ENCODE assay signal across 8 cellular contexts in the genomic region with DNA sequence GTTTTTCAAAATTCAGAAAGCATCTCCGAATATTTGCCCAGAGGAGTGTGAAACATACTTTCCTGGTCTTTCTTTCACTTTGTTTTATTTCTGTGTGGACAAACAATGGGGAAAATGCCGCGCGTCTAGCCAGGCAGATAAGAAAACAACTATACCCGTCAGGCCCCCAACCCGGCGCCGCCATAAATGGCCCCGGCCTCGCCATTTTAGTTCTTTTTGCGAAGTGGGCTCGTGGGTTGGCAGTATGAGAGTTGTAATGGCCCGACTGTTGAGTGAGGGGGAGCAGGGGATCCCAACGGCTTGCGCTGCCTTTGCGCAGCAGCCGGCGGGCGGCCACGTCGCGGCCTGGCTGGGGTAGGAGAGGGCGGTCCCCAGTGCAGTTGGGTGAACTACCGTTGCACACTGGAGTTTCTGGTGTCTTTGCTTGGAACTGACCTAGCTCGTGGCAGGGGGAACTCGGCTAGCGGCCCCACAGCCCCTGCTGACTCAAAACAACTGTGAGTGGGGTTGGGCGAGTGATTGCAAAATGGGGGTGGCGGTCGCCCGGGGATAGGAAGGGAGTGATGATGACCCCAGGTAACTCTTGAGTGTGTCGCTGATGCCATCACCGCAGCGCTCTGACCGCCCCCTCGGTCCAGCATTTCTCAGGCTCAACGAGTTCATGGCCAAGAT. TPM values are rescaled to one million over a fixed set of nuclear protein-coding genes. Genes with fewer than 3 reads are reported as not detected.
DNase-seq lines count a peak whose midpoint lies in the region; ATAC-seq lines count a peak whose summit lies in the region.

No MANE protein-coding gene starts in this region.

- H3K9ac ChIP-seq in endocrine pancreas (ENCODE audit: control insufficient read depth, insufficient read depth, low read length), result peak overlapping the region; percentile 65

- peak overlapping the region; percentile 99 for H3K27ac ChIP-seq in mesodermal cell (ENCODE audit: low read depth, low read length, severe bottlenecking)

- 0 to 1% methylated on average over 24 to 27 of the region's 37 CpGs for whole genome bisulfite sequencing in mesodermal cell (ENCODE audit: insufficient coverage in 2 of 2), 2 experiments

- peak overlapping the region; percentile 71 for H3K4me3 ChIP-seq in endocrine pancreas (ENCODE audit: control insufficient read depth, insufficient read depth, low read length)
- peak overlapping the region; percentile 90 for H3K4me3 ChIP-seq in mesodermal cell (ENCODE audit: extremely low read depth, insufficient read depth, low read length, poor library complexity, severe bottlenecking)

- H3K9me3 ChIP-seq in endocrine pancreas (ENCODE audit: control insufficient read depth, low read length), result no peaks in the 10 kb centered on the region
- no peaks in the 10 kb centered on the region for H3K9me3 ChIP-seq in mesodermal cell (ENCODE audit: control insufficient read depth, low read length)

- DNase-seq in Daoy (ENCODE audit: low read depth) (peak; percentile 72), NCI-H748 treated with DMSO at 0.1 percent for 48 hours (lab: John Stamatoyannopoulos, UW) (peak; percentile 83)
- peak; percentile 54 to 61 for DNase-seq in activated CD8-positive, alpha-beta memory T cell treated with anti-CD3 and anti-CD28 coated beads for 4 hours (ENCODE audit: low read depth in 2 of 2)
- DNase-seq in stimulated activated CD8-positive, alpha-beta memory T cell treated with anti-CD3 and anti-CD28 coated beads, Interleukin-15, amount 100 ng/mL, for 1 hour (ENCODE audit: low read depth), result peak; percentile 71

- H3K4me1 ChIP-seq in endocrine pancreas (ENCODE audit: control insufficient read depth, insufficient read depth, low read length) (peaks cover 6% of the 10 kb centered on the region), mesodermal cell (ENCODE audit: control insufficient read depth, insufficient read depth, low read length, poor library complexity, severe bottlenecking) (peaks cover 6% of the 10 kb centered on the region)

- H3K36me3 ChIP-seq in endocrine pancreas (ENCODE audit: control insufficient read depth, insufficient read depth, low read length), result peaks cover 4% of the 10 kb centered on the region
- H3K36me3 ChIP-seq in mesodermal cell (ENCODE audit: control insufficient read depth, insufficient read depth, low read length), result peaks cover 42% of the 10 kb centered on the region

- no peaks in the 10 kb centered on the region for H3K27me3 ChIP-seq in endocrine pancreas (ENCODE audit: control insufficient read depth, insufficient read depth, low read length)

- ATAC-seq in HG02798 (IDR thresholded peaks at IDR 0.05; ENCODE audit: poor library complexity, unreplicated experiment) (peak; percentile 25), GM18861 (IDR thresholded peaks at IDR 0.05; ENCODE audit: unreplicated experiment) (no peak)

RNA-seq across cellular contexts. Expression of gene HSPA1B, which starts 7.3 kb away (rescaled TPM):
- total RNA-seq in Daoy (2014; rRNA removed; shearing (Covaris generic)), result 194 and 206 TPM in 2 replicates
- polyA plus RNA-seq in mesodermal cell (2013, experiment 1 of 2), result 42.1 TPM
- 32.1 TPM for polyA plus RNA-seq in mesodermal cell (2013, experiment 2 of 2)

RNA-seq across cellular contexts. Expression of gene HSPA1A, which starts 19.5 kb away (rescaled TPM):
- 148 and 171 TPM in 2 replicates for total RNA-seq in Daoy (2014; rRNA removed; shearing (Covaris generic))
- polyA plus RNA-seq in mesodermal cell (2013, experiment 1 of 2), result 43.6 TPM
- 36.9 TPM for polyA plus RNA-seq in mesodermal cell (2013, experiment 2 of 2)

RNA-seq across cellular contexts. Expression of gene HSPA1L, which starts 19.8 kb away (rescaled TPM):
- 0.12 and 0.80 TPM in 2 replicates for total RNA-seq in Daoy (2014; rRNA removed; shearing (Covaris generic))
- polyA plus RNA-seq in mesodermal cell (2013, experiment 1 of 2), result 1.9 TPM
- polyA plus RNA-seq in mesodermal cell (2013, experiment 2 of 2), result 1.4 TPM

RNA-seq across cellular contexts. Expression of gene NEU1, which starts 27.8 kb away (rescaled TPM):
- 46.6 and 51.0 TPM in 2 replicates for total RNA-seq in Daoy (2014; rRNA removed; shearing (Covaris generic))
- 70.0 TPM for polyA plus RNA-seq in mesodermal cell (2013, experiment 1 of 2)
- polyA plus RNA-seq in mesodermal cell (2013, experiment 2 of 2), result 60.5 TPM

RNA-seq across cellular contexts. Expression of gene LSM2, which starts 28.1 kb away (rescaled TPM):
- total RNA-seq in Daoy (2014; rRNA removed; shearing (Covaris generic)), result 91.8 and 146 TPM in 2 replicates
- polyA plus RNA-seq in mesodermal cell (2013, experiment 1 of 2), result 108 TPM
- polyA plus RNA-seq in mesodermal cell (2013, experiment 2 of 2), result 96.7 TPM
